ENCODE assay signal across 1 cellular context in the genomic region with DNA sequence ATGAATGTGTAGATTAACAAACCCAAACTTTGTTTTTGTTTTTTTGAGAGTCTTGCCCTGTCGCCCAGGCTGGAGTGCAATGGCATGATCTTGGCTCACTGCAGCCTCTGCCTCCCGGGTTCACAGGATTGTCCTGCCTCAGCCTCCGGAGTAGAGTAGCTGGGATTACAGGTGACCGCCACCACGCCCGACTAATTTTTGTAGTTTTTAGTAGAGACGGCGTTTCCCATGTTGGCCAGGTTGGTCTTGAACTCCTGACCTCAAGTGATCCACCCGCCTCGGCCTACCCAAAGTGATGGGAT.
TF ChIP-seq lines count a peak whose summit lies in the region.

No MANE protein-coding gene starts in this region.

TF ChIP-seq in A549, 52 proteins besides CTCF, POLR2A, EP300 and RAD21:
- TF ChIP-seq CHD4 (IDR thresholded peaks at IDR 0.05; ENCODE audit: borderline replicate concordance), result 0 out of 2 replicates have a peak, but pooled peaks have one; percentile 51
